In genomic region chr1:171172471-171172870, GRCh38 we compare ENCODE assay signal across 27 cellular contexts. TPM values are rescaled to one million over a fixed set of nuclear protein-coding genes. Genes with fewer than 3 reads are reported as not detected.
"Had no signal": no experiment of that assay in that cellular context is flagged by ENCODE, and none has a peak within 500 bp of the region (broad histone marks: within the 10 kb centered on the region; RNA-seq: fewer than 3 reads in every experiment).

No MANE protein-coding gene starts in this region.

- H3K27ac ChIP-seq: brain microvascular endothelial cell, Peyer's patch, RWPE1, WERI-Rb-1 had no signal

- H3K4me3 ChIP-seq: MG63, Peyer's patch had no signal

- H3K9me3 ChIP-seq: MG63, Peyer's patch had no signal

- H3K27me3 ChIP-seq: brain microvascular endothelial cell, MG63, Peyer's patch had no signal

- ATAC-seq: activated CD4-positive, alpha-beta T cell treated with anti-CD3 and anti-CD28 coated beads for 36 hours; activated T-cell treated with anti-CD3 and anti-CD28 coated beads, Interleukin-2, amount 50 U/mL, for 72 hours; T-helper 17 cell had no signal

- H3K4me1 ChIP-seq: Peyer's patch had no signal

- H3K36me3 ChIP-seq: brain microvascular endothelial cell, MG63, Peyer's patch, WERI-Rb-1 had no signal

- DNase-seq: activated CD4-positive, alpha-beta memory T cell treated with anti-CD3 and anti-CD28 coated beads, Interleukin-2, amount 10 ng/mL, durations not matched to agents 7 days and 5 days; activated CD4-positive, alpha-beta T cell treated with anti-CD3 and anti-CD28 coated beads for 36 hours; activated CD4-positive, alpha-beta T cell treated with anti-CD3 and anti-CD28 coated beads, Interleukin-2, amount 50 U/mL, for 1 hour; activated gamma-delta T cell treated with Interleukin-2 at 50 U/mL for 16 hours; activated naive CD4-positive, alpha-beta T cell treated with anti-CD3 and anti-CD28 coated beads, Interleukin-2, amount 10 ng/mL, durations not matched to agents 7 days and 5 days; activated naive CD8-positive, alpha-beta T cell treated with anti-CD3 and anti-CD28 coated beads for 36 hours; activated T-cell treated with anti-CD3 and anti-CD28 coated beads, Interleukin-2, amount 50 U/mL, for 72 hours; brain microvascular endothelial cell; caudate nucleus; MG63; MV-4-11; NCI-H1105; NCI-H1436; NCI-H1694 treated with DMSO at 0.1 percent for 48 hours; NCI-H2029 treated with DMSO at 0.1 percent for 48 hours; NCI-H345; NCI-H510A; NCI-H526 treated with DMSO at 0.1 percent for 48 hours; NCI-H82; Peyer's patch; Right ventricle myocardium superior; T-helper 17 cell; WERI-Rb-1 had no signal

RNA-seq across cellular contexts. Expression of gene FMO2, which starts 12.6 kb away (rescaled TPM):
- total RNA-seq: activated CD4-positive, alpha-beta memory T cell treated with anti-CD3 and anti-CD28 coated beads, Interleukin-2, amount 10 ng/mL, durations not matched to agents 7 days and 5 days; activated CD4-positive, alpha-beta T cell treated with anti-CD3 and anti-CD28 coated beads for 36 hours; activated CD8-positive, alpha-beta memory T cell treated with anti-CD3 and anti-CD28 coated beads for 36 hours; activated naive CD8-positive, alpha-beta T cell treated with anti-CD3 and anti-CD28 coated beads for 36 hours; activated T-cell treated with anti-CD3 and anti-CD28 coated beads, Interleukin-2, amount 50 U/mL, for 72 hours; activated T-helper 2 cell treated with anti-CD3 and anti-CD28 coated beads, Interferon-gamma antibody, Interleukin-2, Interleukin-4, amounts not matched to agents 10 μg/mL and 5 μg/mL and 100 μg/mL, durations not matched to agents 14 hours and 24 hours and 36 hours; SK-MEL-5; T-helper 17 cell had no signal
